Comparison of ENCODE assay signal across 8 cellular contexts in the genomic region with DNA sequence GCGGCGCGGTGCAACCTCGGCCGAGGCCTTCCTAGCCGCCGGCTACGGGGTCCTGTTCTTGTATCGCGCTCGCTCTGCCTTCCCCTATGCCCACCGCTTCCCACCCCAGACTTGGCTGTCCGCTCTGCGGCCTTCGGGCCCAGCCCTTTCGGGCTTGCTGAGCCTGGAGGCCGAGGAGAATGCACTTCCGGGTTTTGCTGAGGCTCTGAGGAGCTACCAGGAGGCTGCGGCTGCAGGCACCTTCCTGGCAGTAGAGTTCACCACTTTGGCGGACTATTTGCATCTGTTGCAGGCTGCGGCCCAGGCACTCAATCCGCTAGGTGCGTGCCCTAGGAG. TPM values are rescaled to one million over a fixed set of nuclear protein-coding genes. Genes with fewer than 3 reads are reported as not detected.
DNase-seq lines count a peak whose midpoint lies in the region; ATAC-seq and TF ChIP-seq lines count a peak whose summit lies in the region.

No MANE protein-coding gene starts in this region.

- no peak overlapping the region for H4K8ac ChIP-seq in neuronal stem cell (ENCODE audit: low read depth, low read length)

- H3K14ac ChIP-seq in neuronal stem cell (ENCODE audit: low read length), result peak overlapping the region; percentile 83

- H3K18ac ChIP-seq in neuronal stem cell (ENCODE audit: low read length), result peak overlapping the region; percentile 98

- H2BK12ac ChIP-seq in neuronal stem cell (ENCODE audit: low read length), result no peak overlapping the region

- H3K9me3 ChIP-seq in BLaER1 (no peaks in the 10 kb centered on the region), neuronal stem cell (replicated peaks in 1 of 2; ENCODE audit: control insufficient read depth in 2 of 2, insufficient read depth in 1 of 2, low read depth in 1 of 2, low read length in 2 of 2) (no peaks in the 10 kb centered on the region), testis (no peaks in the 10 kb centered on the region)

- TF ChIP-seq CTCF in fibroblast of villous mesenchyme (IDR thresholded peaks at IDR 0.05; ENCODE audit: insufficient read depth, low read depth, low read length), result no peak
- TF ChIP-seq CTCF in testis (IDR thresholded peaks at IDR 0.05), result no peak

- WGBS in neuronal stem cell (ENCODE audit: extremely low coverage in 2 of 2, insufficient read length in 2 of 2, insufficient replicate concordance in 1 of 2), 2 donors, result no CpG with 5 or more reads among the region's 23 CpGs
- 0% methylated on average over 9 to 23 of the region's 23 CpGs for WGBS in testis, 2 donors

- H3K9ac ChIP-seq in BLaER1, result peak overlapping the region; percentile 91
- H3K9ac ChIP-seq in neuronal stem cell (ENCODE audit: low read depth, low read length, poor library complexity), result peak overlapping the region; percentile 99

- H3K36me3 ChIP-seq in BLaER1 (peaks cover 33% of the 10 kb centered on the region), neuronal stem cell (replicated peaks in 1 of 2; ENCODE audit: control insufficient read depth in 2 of 2, insufficient read depth in 2 of 2, low read length in 2 of 2) (peaks cover 0 to 25% of the 10 kb centered on the region in 2 donors), testis (ENCODE audit: low read depth, missing control alignments) (no peaks in the 10 kb centered on the region)

- intact Hi-C loops in testis (cut with DNase I; ENCODE audit: low total_unique reads), result no loop called here

- peak overlapping the region; percentile 88 for H3K4me2 ChIP-seq in BLaER1
- H3K4me2 ChIP-seq in neuronal stem cell (ENCODE audit: insufficient read depth, low read length, poor library complexity, severe bottlenecking), result peak overlapping the region; percentile 94

- peak; percentile 53 for ATAC-seq in GM19023 (IDR thresholded peaks at IDR 0.05; ENCODE audit: unreplicated experiment)
- peak; percentile 55 for ATAC-seq in HG03175 (IDR thresholded peaks at IDR 0.05; ENCODE audit: unreplicated experiment)

- peak overlapping the region; percentile 96 for H3K23ac ChIP-seq in neuronal stem cell (ENCODE audit: low read depth, low read length, poor library complexity)

- no peak overlapping the region for H4K91ac ChIP-seq in neuronal stem cell (ENCODE audit: low read depth, low read length, poor library complexity)

- no peak overlapping the region for H2BK15ac ChIP-seq in neuronal stem cell (ENCODE audit: low read length)

- peaks cover 5% of the 10 kb centered on the region; the same call in 1 of the 2 replicates for H4K20me1 ChIP-seq in BLaER1

- H2BK5ac ChIP-seq in neuronal stem cell (ENCODE audit: low read length), result peak overlapping the region; percentile 96

- H3K4ac ChIP-seq in neuronal stem cell (ENCODE audit: low read length), result no peak overlapping the region

- H2BK120ac ChIP-seq in neuronal stem cell (ENCODE audit: low read depth, low read length), result peak overlapping the region; percentile 58

- no peak for TF ChIP-seq POLR2A in testis (IDR thresholded peaks at IDR 0.05)

- no peaks in the 10 kb centered on the region for H3K79me1 ChIP-seq in neuronal stem cell (ENCODE audit: low read depth, low read length)

- H3K4me1 ChIP-seq in BLaER1 (peaks cover 35% of the 10 kb centered on the region), neuronal stem cell (ENCODE audit: control insufficient read depth in 2 of 2, insufficient read depth in 1 of 2, low read depth in 1 of 2, low read length in 2 of 2) (peaks cover 5 to 10% of the 10 kb centered on the region in 2 donors), testis (peaks cover 4% of the 10 kb centered on the region)

- no peaks in the 10 kb centered on the region for H3K27me3 ChIP-seq in BLaER1
- peaks cover 0 to 3% (median 0%) of the 10 kb centered on the region in 3 experiments for H3K27me3 ChIP-seq in neuronal stem cell (ENCODE audit: control insufficient read depth in 3 of 3, insufficient read depth in 3 of 3, low read depth in 1 of 3, low read length in 3 of 3)
- no peaks in the 10 kb centered on the region for H3K27me3 ChIP-seq in testis

- H3K27ac ChIP-seq in BLaER1 (peak overlapping the region; percentile 96), neuronal stem cell (replicated peaks; ENCODE audit: low read length) (peak overlapping the region; percentile 55), testis (peak overlapping the region; percentile 83 to 93)

- peak overlapping the region; percentile 90 for H2AK5ac ChIP-seq in neuronal stem cell (ENCODE audit: low read depth, low read length)

- peak overlapping the region; percentile 87 for H2AFZ ChIP-seq in neuronal stem cell (ENCODE audit: low read length)

- DNase-seq in NCI-H774 (lab: John Stamatoyannopoulos, UW) (peak; percentile 72), activated T-helper 1 cell treated with Interleukin-2 at 50 U/mL for 16 hours (ENCODE audit: low read depth) (peak; percentile 46), fibroblast of villous mesenchyme (ENCODE audit: low read depth) (peak; percentile 67), neuronal stem cell (ENCODE audit: low spot score) (no peak), testis (peak; percentile 65)

- peak overlapping the region; percentile 79 for H3K4me3 ChIP-seq in BLaER1
- H3K4me3 ChIP-seq in fibroblast of villous mesenchyme (ENCODE audit: low read depth, low read length), result peak overlapping the region; percentile 85
- peak overlapping the region; percentile 68 to 86 for H3K4me3 ChIP-seq in neuronal stem cell (ENCODE audit: low read length in 2 of 2)
- H3K4me3 ChIP-seq in testis, result peak overlapping the region; percentile 87 to 90

RNA-seq across cellular contexts. Expression of gene PPCS, which starts 0.4 kb away (rescaled TPM):
- total RNA-seq in fibroblast of villous mesenchyme, result 66.5 and 78.3 TPM in 2 replicates
- 30.7 TPM for polyA plus RNA-seq in neuronal stem cell (2013, experiment 1 of 2)
- 32.8 TPM for polyA plus RNA-seq in neuronal stem cell (2013, experiment 2 of 2)
- 10 to 100 TPM; 56.7 to 72.9 TPM for total RNA-seq in testis
- polyA plus RNA-seq in testis (ENCODE audit: insufficient read depth, low read depth, low replicate concordance), result 44.9 TPM

RNA-seq across cellular contexts. Expression of gene ZMYND12, which starts 0.9 kb away (rescaled TPM):
- total RNA-seq in fibroblast of villous mesenchyme (0.32 and 0.86 TPM in 2 replicates), testis (10 to 100 TPM; 31.3 to 40.7 TPM)
- 0.66 TPM for polyA plus RNA-seq in neuronal stem cell (2013, experiment 1 of 2)
- polyA plus RNA-seq in neuronal stem cell (2013, experiment 2 of 2), result 0.47 TPM
- 122 TPM for polyA plus RNA-seq in testis (ENCODE audit: insufficient read depth, low read depth, low replicate concordance)

RNA-seq across cellular contexts. Expression of gene CCDC30, which starts 6.4 kb away (rescaled TPM):
- total RNA-seq in fibroblast of villous mesenchyme (0.86 and 0.97 TPM in 2 replicates), testis (10 to 100 TPM in 1 of 2 donors, 1 to 10 TPM in 1; 5.8 to 14.6 TPM)
- polyA plus RNA-seq in neuronal stem cell (2013, experiment 1 of 2), result 7.5 TPM
- polyA plus RNA-seq in neuronal stem cell (2013, experiment 2 of 2), result 7.7 TPM
- polyA plus RNA-seq in testis (ENCODE audit: insufficient read depth, low read depth, low replicate concordance), result 16.1 TPM

Comparison
In these comparisons a context has a peak if more than half of its experiments do, and no peak if none do; other contexts are left out.
1. RNA of gene ZMYND12, which starts 0.9 kb away (total RNA-seq): 31.3 to 40.7 TPM in testis; 0.32 to 0.86 TPM in fibroblast of villous mesenchyme; every median in the first group is over 10 times any median in the second.
2. Peak in every context shown above with its lines, with median percentiles within 50 percentile points of each other: H3K27ac ChIP-seq and H3K4me3 ChIP-seq.